16 cellular contexts compared by ENCODE assay signal in the genomic region with DNA sequence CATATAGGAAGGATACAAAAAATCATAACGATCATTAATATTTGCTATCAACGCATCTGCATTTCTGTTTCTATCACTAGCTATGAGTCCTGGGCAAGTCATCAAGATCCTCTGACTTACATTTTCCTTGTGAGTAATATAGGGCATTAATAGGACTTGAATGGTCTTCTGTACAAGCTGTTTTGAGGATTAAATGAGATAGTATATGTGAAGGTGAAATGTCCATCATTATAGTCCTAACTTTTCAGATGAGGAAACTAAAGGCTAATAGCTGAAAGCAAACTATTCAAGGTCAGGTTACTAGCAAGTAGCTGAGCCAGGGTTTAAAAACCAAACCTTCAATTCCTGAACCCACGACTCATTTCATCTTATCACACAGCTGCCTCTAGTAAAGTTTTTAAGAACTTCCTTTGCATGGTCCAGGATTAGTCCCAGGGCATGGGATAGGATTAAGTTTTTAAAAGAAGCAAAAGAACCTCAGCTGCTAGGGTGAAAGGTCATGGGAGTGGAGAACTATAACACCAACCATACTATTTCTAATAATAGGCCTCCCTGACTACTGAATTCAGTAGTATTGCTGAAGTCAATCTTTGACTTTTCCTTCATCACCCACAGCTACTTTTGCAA.
DNase-seq lines count a peak whose midpoint lies in the region; ATAC-seq and TF ChIP-seq lines count a peak whose summit lies in the region.
"Had no signal": no experiment of that assay in that cellular context is flagged by ENCODE, and none has a peak within 500 bp of the region (broad histone marks: within the 10 kb centered on the region; RNA-seq: fewer than 3 reads in every experiment).

No MANE protein-coding gene starts in this region.

- no peaks in the 10 kb centered on the region for H3K36me3 ChIP-seq in HEK293 (ENCODE audit: control insufficient read depth in 2 of 2, insufficient read depth in 1 of 2, low read length in 2 of 2)
- no peaks in the 10 kb centered on the region for H3K36me3 ChIP-seq in SJCRH30
- no peaks in the 10 kb centered on the region for H3K36me3 ChIP-seq in CD8-positive, alpha-beta memory T cell (ENCODE audit: insufficient read depth, low read length)
- H3K36me3 ChIP-seq: HAP-1 had no signal

- CTCF ChIA-PET in HEK293 (lab: Yijun Ruan, JAX): no interaction called here
- CTCF ChIA-PET in CD8-positive, alpha-beta memory T cell (lab: Charles Lee): no interaction called here

- H3K9me3 ChIP-seq in HEK293 (ENCODE audit: control insufficient read depth, insufficient read depth, low read depth, low read length): no peaks in the 10 kb centered on the region
- 0 out of 2 replicates have a peak, but pooled peaks cover 3% of the 10 kb centered on the region for H3K9me3 ChIP-seq in SJCRH30 (replicated peaks)
- H3K9me3 ChIP-seq in CD8-positive, alpha-beta memory T cell (ENCODE audit: low read length): no peaks in the 10 kb centered on the region
- H3K9me3 ChIP-seq: A549, HAP-1 had no signal

- no peak overlapping the region for H3K4me3 Mint-ChIP-seq in nephron progenitor cell
- H3K4me3 Mint-ChIP-seq in CD8-positive, alpha-beta memory T cell: no peak overlapping the region
- H3K4me3 Mint-ChIP-seq: CD4-positive, alpha-beta memory T cell had no signal

- TF ChIP-seq CTCF in HEK293 (tag by site-specific recombination; IDR thresholded peaks at IDR 0.05): no peak
- TF ChIP-seq CTCF in nephron progenitor cell (IDR thresholded peaks at IDR 0.05): no peak

- H3K4me1 ChIP-seq in HEK293 (ENCODE audit: control insufficient read depth, insufficient read depth, low read length) (no peaks in the 10 kb centered on the region), SJCRH30 (peaks cover 14% of the 10 kb centered on the region)
- no peaks in the 10 kb centered on the region for H3K4me1 ChIP-seq in CD8-positive, alpha-beta memory T cell (ENCODE audit: insufficient read depth, low read length)
- H3K4me1 ChIP-seq: A549, HAP-1 had no signal

- no peak overlapping the region for H3K27ac ChIP-seq in HEK293 (ENCODE audit: extremely low read depth, low read depth, low read length)
- no peak overlapping the region for H3K27ac ChIP-seq in SJCRH30
- no peak overlapping the region for H3K27ac ChIP-seq in CD8-positive, alpha-beta memory T cell (ENCODE audit: low read depth, low read length)
- H3K27ac ChIP-seq: A549 had no signal

- DNase-seq in SJCRH30 (peak; percentile 34 to 75), nephron progenitor cell (no peak), NCI-H146 treated with DMSO at 0.1 percent for 48 hours (lab: John Stamatoyannopoulos, UW; ENCODE audit: unreplicated experiment) (no peak)
- DNase-seq in CD8-positive, alpha-beta memory T cell: no peak
- DNase-seq: 8988T; C1 segment of cervical spinal cord; CD4-positive, alpha-beta memory T cell; DMS 273 treated with DMSO at 0.1 percent for 48 hours; DMS79; EL; GOT3 had no signal

- H3K27me3 ChIP-seq in SJCRH30: no peaks in the 10 kb centered on the region
- H3K27me3 ChIP-seq in CD8-positive, alpha-beta memory T cell (ENCODE audit: insufficient read depth, low read length, poor library complexity, severe bottlenecking): no peaks in the 10 kb centered on the region

- H3K9me3 Mint-ChIP-seq in nephron progenitor cell: peaks cover 3% of the 10 kb centered on the region
- no peaks in the 10 kb centered on the region for H3K9me3 Mint-ChIP-seq in CD8-positive, alpha-beta memory T cell

- no peaks in the 10 kb centered on the region for H3K36me3 Mint-ChIP-seq in nephron progenitor cell (ENCODE audit: low read depth)
- peaks cover 0 to 2% (median 0%) of the 10 kb centered on the region in 3 donors for H3K36me3 Mint-ChIP-seq in CD8-positive, alpha-beta memory T cell
- H3K36me3 Mint-ChIP-seq: CD4-positive, alpha-beta memory T cell had no signal

- peaks cover 17% of the 10 kb centered on the region for H3K4me1 Mint-ChIP-seq in nephron progenitor cell
- H3K4me1 Mint-ChIP-seq in CD8-positive, alpha-beta memory T cell: no peaks in the 10 kb centered on the region
- H3K4me1 Mint-ChIP-seq: CD4-positive, alpha-beta memory T cell had no signal

- POLR2A ChIA-PET in HEK293 (lab: Yijun Ruan, JAX): no interaction called here
- POLR2A ChIA-PET in CD8-positive, alpha-beta memory T cell (lab: Charles Lee): no interaction called here

- H3K27ac Mint-ChIP-seq in nephron progenitor cell: peak overlapping the region; percentile 55
- H3K27ac Mint-ChIP-seq in CD8-positive, alpha-beta memory T cell: no peak overlapping the region
- H3K27ac Mint-ChIP-seq: CD4-positive, alpha-beta memory T cell had no signal

- H3K4me3 ChIP-seq in HEK293 (ENCODE audit: low read depth, low read length) (no peak overlapping the region), SJCRH30 (no peak overlapping the region)
- H3K4me3 ChIP-seq in CD8-positive, alpha-beta memory T cell (ENCODE audit: low read length): no peak overlapping the region
- H3K4me3 ChIP-seq: A549, HAP-1 had no signal

- peaks cover 6% of the 10 kb centered on the region for H3K27me3 Mint-ChIP-seq in nephron progenitor cell (ENCODE audit: low read depth, poor library complexity)
- H3K27me3 Mint-ChIP-seq in CD8-positive, alpha-beta memory T cell: peaks cover 3 to 5% of the 10 kb centered on the region in 2 donors

- ATAC-seq in HG02763 (IDR thresholded peaks at IDR 0.05; ENCODE audit: unreplicated experiment) (no peak), HG03025 (IDR thresholded peaks at IDR 0.05; ENCODE audit: low FRiP score, unreplicated experiment) (no peak)
- ATAC-seq: A549 had no signal

TF ChIP-seq in HEK293, 187 proteins besides CTCF, POLR2A, EP300 and RAD21:
- TF ChIP-seq, protein P1, sequence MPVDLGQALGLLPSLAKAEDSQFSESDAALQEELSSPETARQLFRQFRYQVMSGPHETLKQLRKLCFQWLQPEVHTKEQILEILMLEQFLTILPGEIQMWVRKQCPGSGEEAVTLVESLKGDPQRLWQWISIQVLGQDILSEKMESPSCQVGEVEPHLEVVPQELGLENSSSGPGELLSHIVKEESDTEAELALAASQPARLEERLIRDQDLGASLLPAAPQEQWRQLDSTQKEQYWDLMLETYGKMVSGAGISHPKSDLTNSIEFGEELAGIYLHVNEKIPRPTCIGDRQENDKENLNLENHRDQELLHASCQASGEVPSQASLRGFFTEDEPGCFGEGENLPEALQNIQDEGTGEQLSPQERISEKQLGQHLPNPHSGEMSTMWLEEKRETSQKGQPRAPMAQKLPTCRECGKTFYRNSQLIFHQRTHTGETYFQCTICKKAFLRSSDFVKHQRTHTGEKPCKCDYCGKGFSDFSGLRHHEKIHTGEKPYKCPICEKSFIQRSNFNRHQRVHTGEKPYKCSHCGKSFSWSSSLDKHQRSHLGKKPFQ (tag by site-specific recombination; IDR thresholded peaks at IDR 0.05): no peak
- TF ChIP-seq ZNF664 (tag by site-specific recombination; IDR thresholded peaks at IDR 0.05) (peak; percentile 95), ZSCAN16 (tag by site-specific recombination; IDR thresholded peaks at IDR 0.05) (no peak)

Comparison
In these comparisons a context has a peak if more than half of its experiments do, and no peak if none do; other contexts are left out.
1. DNase-seq: peak in SJCRH30 (2 of 2); none in nephron progenitor cell (single experiment), CD8-positive, alpha-beta memory T cell (0 of 5) and NCI-H146 treated with DMSO at 0.1 percent for 48 hours (single experiment).